Comparison of ENCODE assay signal across 30 cellular contexts in the genomic region with DNA sequence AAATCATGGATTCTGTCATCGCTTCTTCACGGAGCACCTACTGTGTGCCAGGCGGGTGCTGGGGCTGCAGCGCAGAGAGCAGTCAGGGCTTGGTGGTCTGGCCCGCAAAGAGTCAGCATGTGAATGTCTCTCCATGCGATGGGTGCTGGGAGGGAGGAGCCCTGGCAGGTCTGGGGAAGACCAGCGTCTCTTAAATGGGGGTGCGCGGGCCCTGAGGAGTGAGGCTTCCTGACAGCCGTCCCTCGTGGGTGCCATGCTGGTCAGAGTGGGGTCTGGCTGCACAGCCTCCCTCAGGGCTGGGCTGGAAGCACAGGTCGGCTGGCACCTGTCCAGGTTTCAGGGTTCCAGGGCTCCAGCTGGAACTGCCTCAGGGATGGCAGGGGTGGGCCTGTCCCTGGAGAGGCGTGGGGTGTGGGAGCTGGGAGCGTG. TPM values are rescaled to one million over a fixed set of nuclear protein-coding genes. Genes with fewer than 3 reads are reported as not detected.
DNase-seq lines count a peak whose midpoint lies in the region; ATAC-seq and TF ChIP-seq lines count a peak whose summit lies in the region.
"Had no signal": no experiment of that assay in that cellular context is flagged by ENCODE, and none has a peak within 500 bp of the region (broad histone marks: within the 10 kb centered on the region; RNA-seq: fewer than 3 reads in every experiment).

No MANE protein-coding gene starts in this region.

- peaks cover 91% of the 10 kb centered on the region for H3K4me1 ChIP-seq in BLaER1
- H3K4me1 ChIP-seq in left ventricle myocardium inferior = peaks cover 14% of the 10 kb centered on the region
- peaks cover 9% of the 10 kb centered on the region for H3K4me1 ChIP-seq in psoas muscle
- H3K4me1 ChIP-seq: foreskin keratinocyte, neural progenitor cell had no signal

- TF ChIP-seq CTCF in left ventricle myocardium inferior (IDR thresholded peaks at IDR 0.05; ENCODE audit: borderline replicate concordance) = no peak
- no peak for TF ChIP-seq CTCF in psoas muscle (IDR thresholded peaks at IDR 0.05)

- H3K9ac ChIP-seq in BLaER1 = no peak overlapping the region
- H3K9ac ChIP-seq: neural progenitor cell, parathyroid adenoma had no signal

- POLR2A ChIA-PET in activated CD4-positive, alpha-beta T cell treated with anti-CD3 and anti-CD28 coated beads, Interleukin-2, amount 10 ng/mL, durations not matched to agents 7 days and 5 days (lab: Charles Lee) = no interaction called here

- ATAC-seq in psoas muscle (no peak), HG03135 (IDR thresholded peaks at IDR 0.05; ENCODE audit: unreplicated experiment) (no peak)
- ATAC-seq: activated CD8-positive, alpha-beta T cell treated with anti-CD3 and anti-CD28 coated beads, Interleukin-2, amount 10 ng/mL, durations not matched to agents 7 days and 5 days; activated T-helper 17 cell treated with anti-CD3 and anti-CD28 coated beads, Interleukin-2, amount 50 U/mL, for 72 hours; PC-3; sciatic nerve had no signal

- peaks cover 2% of the 10 kb centered on the region for H3K27me3 Mint-ChIP-seq in activated CD4-positive, alpha-beta T cell treated with anti-CD3 and anti-CD28 coated beads, Interleukin-2, amount 10 ng/mL, durations not matched to agents 7 days and 5 days
- H3K27me3 Mint-ChIP-seq: B cell had no signal

- H4K20me1 ChIP-seq in BLaER1 = no peaks in the 10 kb centered on the region

- no peaks in the 10 kb centered on the region for H3K27me3 ChIP-seq in BLaER1
- peaks cover 42% of the 10 kb centered on the region for H3K27me3 ChIP-seq in left ventricle myocardium inferior (ENCODE audit: low read depth)
- H3K27me3 ChIP-seq in psoas muscle (ENCODE audit: insufficient read depth in 3 of 3, low read length in 2 of 3) = peaks cover 0 to 13% (median 0%) of the 10 kb centered on the region in 3 donors
- H3K27me3 ChIP-seq: brain microvascular endothelial cell had no signal

- no peaks in the 10 kb centered on the region for H3K36me3 ChIP-seq in BLaER1
- no peaks in the 10 kb centered on the region for H3K36me3 ChIP-seq in left ventricle myocardium inferior
- no peaks in the 10 kb centered on the region for H3K36me3 ChIP-seq in psoas muscle (ENCODE audit: insufficient read depth in 1 of 2, low read depth in 1 of 2)
- H3K36me3 ChIP-seq: brain microvascular endothelial cell, esophagus squamous epithelium, neural progenitor cell, tibial nerve had no signal

- H3K9me3 ChIP-seq in BLaER1 = no peaks in the 10 kb centered on the region
- no peaks in the 10 kb centered on the region for H3K9me3 ChIP-seq in left ventricle myocardium inferior (replicated peaks)
- no peaks in the 10 kb centered on the region for H3K9me3 ChIP-seq in psoas muscle
- H3K9me3 ChIP-seq: esophagus squamous epithelium, tibial nerve had no signal

- intact Hi-C loops in left ventricle myocardium inferior (cut with micrococcal nuclease) = no loop called here
- intact Hi-C loops in psoas muscle (cut with DNase I) = no loop called here

- no peaks in the 10 kb centered on the region for H3K36me3 Mint-ChIP-seq in activated CD4-positive, alpha-beta T cell treated with anti-CD3 and anti-CD28 coated beads, Interleukin-2, amount 10 ng/mL, durations not matched to agents 7 days and 5 days (ENCODE audit: low read depth)
- H3K36me3 Mint-ChIP-seq: activated naive CD4-positive, alpha-beta T cell treated with anti-CD3 and anti-CD28 coated beads, Interleukin-2, amount 10 ng/mL, durations not matched to agents 7 days and 5 days had no signal

- no peaks in the 10 kb centered on the region for H3K4me1 Mint-ChIP-seq in activated CD4-positive, alpha-beta T cell treated with anti-CD3 and anti-CD28 coated beads, Interleukin-2, amount 10 ng/mL, durations not matched to agents 7 days and 5 days
- H3K4me1 Mint-ChIP-seq: activated naive CD4-positive, alpha-beta T cell treated with anti-CD3 and anti-CD28 coated beads, Interleukin-2, amount 10 ng/mL, durations not matched to agents 7 days and 5 days had no signal

- no peak overlapping the region for H3K27ac ChIP-seq in BLaER1
- no peak overlapping the region for H3K27ac ChIP-seq in left ventricle myocardium inferior (replicated peaks)
- H3K27ac ChIP-seq in psoas muscle = no peak overlapping the region
- H3K27ac ChIP-seq: brain microvascular endothelial cell, dorsolateral prefrontal cortex, esophagus squamous epithelium, foreskin keratinocyte, neural progenitor cell, parathyroid adenoma, tibial nerve had no signal

- CTCF ChIA-PET in activated CD4-positive, alpha-beta T cell treated with anti-CD3 and anti-CD28 coated beads, Interleukin-2, amount 10 ng/mL, durations not matched to agents 7 days and 5 days (lab: Charles Lee) = no interaction called here

- H3K4me3 Mint-ChIP-seq in activated CD4-positive, alpha-beta T cell treated with anti-CD3 and anti-CD28 coated beads, Interleukin-2, amount 10 ng/mL, durations not matched to agents 7 days and 5 days = no peak overlapping the region
- H3K4me3 Mint-ChIP-seq: activated CD8-positive, alpha-beta T cell treated with anti-CD3 and anti-CD28 coated beads, Interleukin-2, amount 10 ng/mL, durations not matched to agents 7 days and 5 days; activated naive CD4-positive, alpha-beta T cell treated with anti-CD3 and anti-CD28 coated beads, Interleukin-2, amount 10 ng/mL, durations not matched to agents 7 days and 5 days; activated T-helper 17 cell treated with anti-CD3 and anti-CD28 coated beads, Interleukin-2, amount 50 U/mL, for 72 hours had no signal

- WGBS in psoas muscle, 3 donors = 85 to 89% (median 88%) methylated on average over 14 of the region's 14 CpGs

- H3K4me3 ChIP-seq in BLaER1 (no peak overlapping the region), left ventricle myocardium inferior (no peak overlapping the region), psoas muscle (no peak overlapping the region)
- H3K4me3 ChIP-seq: dorsolateral prefrontal cortex, esophagus squamous epithelium, neural progenitor cell, tibial nerve had no signal

- H3K4me2 ChIP-seq in BLaER1 = peak overlapping the region; percentile 57
- H3K4me2 ChIP-seq: neural progenitor cell had no signal

- H3K27ac Mint-ChIP-seq in activated CD4-positive, alpha-beta T cell treated with anti-CD3 and anti-CD28 coated beads, Interleukin-2, amount 10 ng/mL, durations not matched to agents 7 days and 5 days = no peak overlapping the region
- H3K27ac Mint-ChIP-seq: activated CD8-positive, alpha-beta T cell treated with anti-CD3 and anti-CD28 coated beads, Interleukin-2, amount 10 ng/mL, durations not matched to agents 7 days and 5 days; activated naive CD4-positive, alpha-beta T cell treated with anti-CD3 and anti-CD28 coated beads, Interleukin-2, amount 10 ng/mL, durations not matched to agents 7 days and 5 days; activated T-helper 17 cell treated with anti-CD3 and anti-CD28 coated beads, Interleukin-2, amount 50 U/mL, for 72 hours had no signal

- DNase-seq in NCI-H69 (lab: John Stamatoyannopoulos, UW) (peak; percentile 44), left ventricle myocardium inferior (peak; percentile 12), psoas muscle (peak; percentile 9 to 55), DMS 273 treated with DMSO at 0.1 percent for 48 hours (lab: John Stamatoyannopoulos, UW) (no peak), GDM1 (lab: John Stamatoyannopoulos, UW) (no peak)
- DNase-seq in activated CD4-positive, alpha-beta T cell treated with anti-CD3 and anti-CD28 coated beads, Interleukin-2, amount 10 ng/mL, durations not matched to agents 7 days and 5 days = no peak
- DNase-seq: ACHN; activated CD8-positive, alpha-beta T cell treated with anti-CD3 and anti-CD28 coated beads, Interleukin-2, amount 10 ng/mL, durations not matched to agents 7 days and 5 days; activated naive CD4-positive, alpha-beta T cell treated with anti-CD3 and anti-CD28 coated beads, Interleukin-2, amount 10 ng/mL, durations not matched to agents 7 days and 5 days; brain microvascular endothelial cell; DMS153; esophagus squamous epithelium; foreskin keratinocyte; mesenchymal stem cell; NCI-H1092; NCI-H1694; NCI-H524; PC-3; SHP77; stimulated activated CD4-positive, alpha-beta T cell treated with anti-CD3 and anti-CD28 coated beads, Interleukin-4, amount 100 ng/mL, for 1 hour had no signal

- no peaks in the 10 kb centered on the region for H3K9me3 Mint-ChIP-seq in activated CD4-positive, alpha-beta T cell treated with anti-CD3 and anti-CD28 coated beads, Interleukin-2, amount 10 ng/mL, durations not matched to agents 7 days and 5 days
- H3K9me3 Mint-ChIP-seq: activated naive CD4-positive, alpha-beta T cell treated with anti-CD3 and anti-CD28 coated beads, Interleukin-2, amount 10 ng/mL, durations not matched to agents 7 days and 5 days; activated T-helper 17 cell treated with anti-CD3 and anti-CD28 coated beads, Interleukin-2, amount 50 U/mL, for 72 hours; neural progenitor cell had no signal

RNA-seq across cellular contexts. Expression of gene TP73, which starts 18.5 kb away (rescaled TPM):
- total RNA-seq in left ventricle myocardium inferior = 0.05 TPM
- total RNA-seq in psoas muscle = under 1 TPM in 1 of 4 donors, not detected in 3; 0.13 TPM
- under 1 TPM in 2 of 3 donors, not detected in 1; under 0.01 to 0.01 TPM for polyA plus RNA-seq in psoas muscle
- total RNA-seq in activated CD4-positive, alpha-beta T cell treated with anti-CD3 and anti-CD28 coated beads, Interleukin-2, amount 10 ng/mL, durations not matched to agents 7 days and 5 days = 1 to 10 TPM; 2.0 to 2.5 TPM
- total RNA-seq: HT1080, sciatic nerve had no signal

RNA-seq across cellular contexts. Expression of gene WRAP73, which starts 20.9 kb away (rescaled TPM):
- total RNA-seq in left ventricle myocardium inferior = 12.7 TPM
- total RNA-seq in psoas muscle = 10 to 100 TPM; 10.8 to 12.6 (median 11.7) TPM
- polyA plus RNA-seq in psoas muscle = 10 to 100 TPM; 14.9 to 21.8 (median 20.2) TPM
- total RNA-seq in activated CD4-positive, alpha-beta T cell treated with anti-CD3 and anti-CD28 coated beads, Interleukin-2, amount 10 ng/mL, durations not matched to agents 7 days and 5 days = 10 to 100 TPM; 32.6 to 34.8 TPM

RNA-seq across cellular contexts. Expression of gene TPRG1L, which starts 46.0 kb away (rescaled TPM):
- 54.0 TPM for total RNA-seq in left ventricle myocardium inferior
- total RNA-seq in psoas muscle = 10 to 100 TPM; 37.9 to 49.2 (median 39.2) TPM
- polyA plus RNA-seq in psoas muscle = 10 to 100 TPM; 33.9 to 66.4 (median 45.0) TPM
- 10 to 100 TPM; 13.6 to 14.7 TPM for total RNA-seq in activated CD4-positive, alpha-beta T cell treated with anti-CD3 and anti-CD28 coated beads, Interleukin-2, amount 10 ng/mL, durations not matched to agents 7 days and 5 days

RNA-seq across cellular contexts. Expression of gene MEGF6, which starts 59.5 kb away (rescaled TPM):
- total RNA-seq in left ventricle myocardium inferior = 9.5 TPM
- 1 to 10 TPM; 3.7 to 5.5 (median 4.5) TPM for total RNA-seq in psoas muscle
- 1 to 10 TPM in 2 of 3 donors, under 1 TPM in 1; 0.67 to 2.4 (median 1.6) TPM for polyA plus RNA-seq in psoas muscle
- 10 to 100 TPM; 20.7 to 26.6 TPM for total RNA-seq in activated CD4-positive, alpha-beta T cell treated with anti-CD3 and anti-CD28 coated beads, Interleukin-2, amount 10 ng/mL, durations not matched to agents 7 days and 5 days

Comparison
In these comparisons a context has a peak if more than half of its experiments do, and no peak if none do; other contexts are left out.
1. DNase-seq: peak in NCI-H69 (single experiment), left ventricle myocardium inferior (single experiment) and psoas muscle (2 of 2); none in activated CD4-positive, alpha-beta T cell treated with anti-CD3 and anti-CD28 coated beads, Interleukin-2, amount 10 ng/mL, durations not matched to agents 7 days and 5 days (single experiment), DMS 273 treated with DMSO at 0.1 percent for 48 hours (single experiment) and GDM1 (single experiment).